In genomic region chr12:11496157-11496851, GRCh38 we compare ENCODE assay signal across 27 cellular contexts.
DNase-seq lines count a peak whose midpoint lies in the region; ATAC-seq, FAIRE-seq and TF ChIP-seq lines count a peak whose summit lies in the region.
"Had no signal": no experiment of that assay in that cellular context is flagged by ENCODE, and none has a peak within 500 bp of the region (broad histone marks: within the 10 kb centered on the region; RNA-seq: fewer than 3 reads in every experiment).

No MANE protein-coding gene starts in this region.

- no peaks in the 10 kb centered on the region for H3K36me3 ChIP-seq in GM23338 (ENCODE audit: insufficient read depth)
- H3K36me3 ChIP-seq in GM12878 (ENCODE audit: control insufficient read depth in 2 of 2, insufficient read depth in 2 of 2, low read length in 1 of 2) = no peaks in the 10 kb centered on the region
- no peaks in the 10 kb centered on the region for H3K36me3 ChIP-seq in mesendoderm (ENCODE audit: control insufficient read depth, insufficient read depth, low read length)
- H3K36me3 ChIP-seq: BLaER1 had no signal

- H2BK15ac ChIP-seq in H9 (ENCODE audit: low read depth, low read length) (no peak overlapping the region), mesendoderm (replicated peaks; ENCODE audit: low read depth) (no peak overlapping the region)

- H3K4me3 Mint-ChIP-seq in GM23338 (no peak overlapping the region), H9 (no peak overlapping the region)
- H3K4me3 Mint-ChIP-seq: CD4-positive, alpha-beta T cell; T-helper 1 cell treated with Interleukin-12 subunit alpha and Interleukin-12 subunit beta and Interleukin-4 antibody, amounts not matched to agents 30 μg/mL and 1 μg/mL, for 36 hours had no signal

- peak; percentile 49 for DNase-seq in GM23338 (ENCODE audit: low spot score)
- peak; percentile 40 for DNase-seq in H9
- no peak for DNase-seq in GM12878 (ENCODE audit: low read depth, low spot score)
- peak; percentile 37 for DNase-seq in mesendoderm
- no peak for DNase-seq in GM19240 (ENCODE audit: insufficient read length, low spot score)
- DNase-seq: ACHN; CD4-positive, alpha-beta T cell; COR-L47; DND-41; GOT3; NCI-H1105 treated with DMSO at 0.1 percent for 48 hours; NCI-H2029 treated with DMSO at 0.1 percent for 48 hours; NCI-H226; NCI-H510A treated with DMSO at 0.1 percent for 48 hours; NCI-H82; PC-9; RPMI8226; SHP77; T1000 had no signal

- H3K27ac ChIP-seq in GM23338 (ENCODE audit: low read depth) = no peak overlapping the region
- H3K27ac ChIP-seq in H9 (ENCODE audit: insufficient read length, low read depth, low read length) = no peak overlapping the region
- H3K27ac ChIP-seq in GM12878 (ENCODE audit: control insufficient read depth, insufficient read depth) = no peak overlapping the region
- H3K27ac ChIP-seq in mesendoderm (ENCODE audit: low read depth, low read length) = no peak overlapping the region
- H3K27ac ChIP-seq: BLaER1, HL-60, KMS-11, PC-9 had no signal

- no peaks in the 10 kb centered on the region for H3F3A ChIP-seq in GM23338 (replicated peaks; ENCODE audit: low read depth)

- H3K4me1 ChIP-seq in GM23338 (ENCODE audit: insufficient read depth) (no peaks in the 10 kb centered on the region; the same call in 1 of the 2 replicates), H9 (ENCODE audit: insufficient read depth, low read length) (no peaks in the 10 kb centered on the region), GM12878 (ENCODE audit: control insufficient read depth, insufficient read depth, low read length) (peaks cover 5% of the 10 kb centered on the region), mesendoderm (ENCODE audit: control insufficient read depth, low read depth, low read length) (no peaks in the 10 kb centered on the region)

- H3T11ph ChIP-seq in H9 (ENCODE audit: low read length) = no peak overlapping the region

- intact Hi-C loops in GM12878 (cut with micrococcal nuclease; ENCODE audit: unreplicated experiment) = no loop called here

- H3K27me3 ChIP-seq in GM23338 (ENCODE audit: insufficient read depth) = peaks cover 20% of the 10 kb centered on the region
- no peaks in the 10 kb centered on the region; the same call in 1 of the 2 replicates for H3K27me3 ChIP-seq in H9 (ENCODE audit: insufficient read depth, low read length)
- peaks cover 0 to 7% of the 10 kb centered on the region in 2 experiments for H3K27me3 ChIP-seq in GM12878 (replicated peaks in 1 of 2; ENCODE audit: control insufficient read depth in 2 of 2, insufficient read depth in 2 of 2, low read length in 1 of 2)
- no peaks in the 10 kb centered on the region for H3K27me3 ChIP-seq in mesendoderm (ENCODE audit: insufficient read depth, low read length, poor library complexity)
- H3K27me3 ChIP-seq: BLaER1 had no signal

- H3K4me1 Mint-ChIP-seq in GM23338 = peaks cover 6% of the 10 kb centered on the region
- peaks cover 8 to 10% of the 10 kb centered on the region in 2 experiments for H3K4me1 Mint-ChIP-seq in H9

- RAD21 ChIA-PET in GM12878 (lab: Charles Lee; ENCODE audit: unreplicated experiment) = interaction anchor here (1.3 to 1.5 kb wide), 2 partner anchors 8 to 50 kb away, joined by 3 to 4 read pairs; no protein-coding TSS in a partner anchor

- H3K4me2 ChIP-seq in GM23338 (no peak overlapping the region), H9 (ENCODE audit: insufficient read depth, insufficient read length, low read length) (no peak overlapping the region), GM12878 (ENCODE audit: control insufficient read depth, insufficient read depth) (no peak overlapping the region), mesendoderm (ENCODE audit: low read length) (no peak overlapping the region)
- H3K4me2 ChIP-seq: BLaER1, KMS-11, PC-9 had no signal

- H3K9me2 ChIP-seq in GM23338 (ENCODE audit: insufficient read depth) = no peaks in the 10 kb centered on the region

- H3K27me3 Mint-ChIP-seq in GM23338 (ENCODE audit: insufficient read depth, low read depth, poor library complexity) = peaks cover 16% of the 10 kb centered on the region
- H3K27me3 Mint-ChIP-seq in H9 (ENCODE audit: low read depth) = peaks cover 40% of the 10 kb centered on the region

- TF ChIP-seq RAD21 in GM12878 (IDR thresholded peaks at IDR 0.05; ENCODE audit: insufficient read depth, low read depth, low read length) = no peak

- SMC1A ChIA-PET in GM12878 (lab: Charles Lee; ENCODE audit: uncharacterized antibody, unreplicated experiment) = interaction anchor here (0.6 to 1.8 kb wide), 4 partner anchors 8 to 1273 kb away, joined by 3 to 10 read pairs (median 4); no protein-coding TSS in a partner anchor

- H2BK5ac ChIP-seq in H9 (ENCODE audit: insufficient read length, low read length) (no peak overlapping the region), mesendoderm (ENCODE audit: low read length) (no peak overlapping the region)

- H2AK5ac ChIP-seq in H9 (ENCODE audit: insufficient read length, low read length) (no peak overlapping the region), mesendoderm (ENCODE audit: low read length) (no peak overlapping the region)

- CTCF ChIA-PET in GM12878 (lab: Yijun Ruan, JAX) = interaction anchor here (0.6 to 2.4 kb wide), 3 partner anchors 9 to 12 kb away, joined by 3 to 13 read pairs (median 3); no protein-coding TSS in a partner anchor

- WGBS in H9 (ENCODE audit: extremely low coverage, insufficient read length, low lambda C conversion rate) = no CpG with 5 or more reads among the region's 3 CpGs
- 43% methylated on average over 3 of the region's 3 CpGs for WGBS in GM12878 (ENCODE audit: insufficient coverage, insufficient replicate concordance, low lambda C conversion rate, missing lambda C conversion rate)
- WGBS in mesendoderm (ENCODE audit: extremely low coverage, insufficient coverage, low lambda C conversion rate) = no CpG with 5 or more reads among the region's 3 CpGs

- POLR2A ChIA-PET in GM12878 (lab: Charles Lee) = no interaction called here

- H4K91ac ChIP-seq in H9 (ENCODE audit: insufficient read length, low read depth, low read length) = no peak overlapping the region

- no peak overlapping the region for H2BK12ac ChIP-seq in H9 (ENCODE audit: insufficient read length, low read depth, low read length)

- H4K20me1 ChIP-seq in GM23338 (replicated peaks; ENCODE audit: insufficient read depth) (no peaks in the 10 kb centered on the region), H9 (ENCODE audit: control insufficient read depth, insufficient read depth, insufficient read length) (no peaks in the 10 kb centered on the region), GM12878 (ENCODE audit: control insufficient read depth, insufficient read depth) (no peaks in the 10 kb centered on the region)

- no peak for TF ChIP-seq POLR2A in GM12878 (IDR thresholded peaks at IDR 0.05; ENCODE audit: low read depth, low read length)

- H4K8ac ChIP-seq in H9 (replicated peaks; ENCODE audit: insufficient read length, low read depth, low read length) = no peak overlapping the region
- no peak overlapping the region for H4K8ac ChIP-seq in mesendoderm (ENCODE audit: low read depth, low read length)

- H3K36me3 Mint-ChIP-seq in GM23338 (ENCODE audit: low read depth) (no peaks in the 10 kb centered on the region), H9 (ENCODE audit: insufficient read depth in 1 of 3, low read depth in 3 of 3) (no peaks in the 10 kb centered on the region)

- no TSS peak for BruUV-seq in GM12878 (replicated peaks; lab: Mats Ljungman, UMichigan)

- no peak overlapping the region for H4K5ac ChIP-seq in H9 (ENCODE audit: insufficient read length, low read depth, low read length)
- H4K5ac ChIP-seq in mesendoderm (ENCODE audit: low read length) = no peak overlapping the region

- H3K18ac ChIP-seq in H9 (ENCODE audit: insufficient read length, low read depth, low read length) (no peak overlapping the region), mesendoderm (ENCODE audit: low read length) (no peak overlapping the region)

- H3K79me2 ChIP-seq in GM23338 (replicated peaks; ENCODE audit: insufficient read depth) = no peaks in the 10 kb centered on the region
- no peaks in the 10 kb centered on the region for H3K79me2 ChIP-seq in H9 (ENCODE audit: insufficient read depth, low read length)
- no peaks in the 10 kb centered on the region for H3K79me2 ChIP-seq in GM12878 (ENCODE audit: control insufficient read depth, insufficient read depth, low read length)
- no peaks in the 10 kb centered on the region for H3K79me2 ChIP-seq in mesendoderm (ENCODE audit: control insufficient read depth, insufficient read depth, low read length)

- H3K4ac ChIP-seq in H9 (ENCODE audit: low read depth, low read length) = no peak overlapping the region
- H3K4ac ChIP-seq in mesendoderm (ENCODE audit: low read depth, low read length) = no peak overlapping the region

- ATAC-seq in GM23338 (no peak), GM12878 (no peak), GM19467 (IDR thresholded peaks at IDR 0.05; ENCODE audit: unreplicated experiment) (no peak), GM19035 (IDR thresholded peaks at IDR 0.05; ENCODE audit: unreplicated experiment) (no peak)
- ATAC-seq: HepG2 had no signal

- H3K9me3 Mint-ChIP-seq in GM23338 (no peaks in the 10 kb centered on the region), H9 (no peaks in the 10 kb centered on the region; a peak in 2 of 5 replicates)

- no peak for FAIRE-seq in GM12878 (lab: Jason Lieb, UNC)
- FAIRE-seq: GM12891, HepG2 had no signal

- H3K4me3 ChIP-seq in GM23338 (no peak overlapping the region), GM12878 (no peak overlapping the region), mesendoderm (ENCODE audit: low read length) (no peak overlapping the region)
- H3K4me3 ChIP-seq: BLaER1, PC-9 had no signal

- H2AFZ ChIP-seq in GM23338 (no peak overlapping the region), H9 (ENCODE audit: low read length) (no peak overlapping the region), GM12878 (ENCODE audit: control insufficient read depth, low read depth, low read length) (no peak overlapping the region)
- H2AFZ ChIP-seq: PC-9 had no signal

- no peak overlapping the region for H3K23ac ChIP-seq in H9 (ENCODE audit: insufficient read length, low read depth, low read length)
- H3K23ac ChIP-seq in mesendoderm (ENCODE audit: low read length) = no peak overlapping the region

- H3K9ac ChIP-seq in H9 (ENCODE audit: extremely low read depth, insufficient read length, low read length) (no peak overlapping the region), GM12878 (ENCODE audit: control insufficient read depth, insufficient read depth, low read length) (no peak overlapping the region), mesendoderm (ENCODE audit: low read length) (no peak overlapping the region)
- H3K9ac ChIP-seq: BLaER1, KMS-11 had no signal

- no peak overlapping the region for H3K14ac ChIP-seq in H9 (ENCODE audit: insufficient read depth, low read length)

- H3K9me3 ChIP-seq in H9 (ENCODE audit: control insufficient read depth, low read depth, low read length) = no peaks in the 10 kb centered on the region
- no peaks in the 10 kb centered on the region; the same call in 2 of the 3 replicates for H3K9me3 ChIP-seq in GM12878 (replicated peaks; ENCODE audit: control insufficient read depth, insufficient read depth, low read length)

- in situ Hi-C loops in GM12878 (cut with MboI) = no loop called here

- TF ChIP-seq EP300 in GM12878 (IDR thresholded peaks at IDR 0.05; ENCODE audit: borderline replicate concordance in 1 of 2, control insufficient read depth in 1 of 2, low read depth in 2 of 2, low read length in 2 of 2) = no peak

- H3K27ac Mint-ChIP-seq in GM23338 (no peak overlapping the region), H9 (no peak overlapping the region)
- H3K27ac Mint-ChIP-seq: CD4-positive, alpha-beta T cell; T-helper 1 cell treated with Interleukin-12 subunit alpha and Interleukin-12 subunit beta and Interleukin-4 antibody, amounts not matched to agents 30 μg/mL and 1 μg/mL, for 36 hours had no signal

- no peaks in the 10 kb centered on the region for H3K23me2 ChIP-seq in H9 (ENCODE audit: insufficient read length, low read depth, low read length, poor library complexity, severe bottlenecking)

- H3K56ac ChIP-seq in H9 (ENCODE audit: insufficient read length, low read depth, low read length) = no peak overlapping the region
- no peak overlapping the region for H3K56ac ChIP-seq in mesendoderm (ENCODE audit: low read length)

- TF ChIP-seq CTCF in GM23338 (conservative IDR thresholded peaks at IDR 0.05; ENCODE audit: low read depth in 2 of 2) = no peak
- TF ChIP-seq CTCF in H9 (conservative IDR thresholded peaks at IDR 0.05) = no peak
- no peak for TF ChIP-seq CTCF in GM12878 (IDR thresholded peaks at IDR 0.05 in 2 of 3, conservative IDR thresholded peaks at IDR 0.05 in 1 of 3; ENCODE audit: control insufficient read depth in 2 of 3, extremely low read depth in 1 of 3, insufficient read depth in 1 of 3, low read depth in 3 of 3, low read length in 3 of 3)

- H2BK120ac ChIP-seq in H9 (ENCODE audit: low read depth, low read length, poor library complexity, severe bottlenecking) (no peak overlapping the region), mesendoderm (ENCODE audit: low read depth, low read length) (no peak overlapping the region)

- no peaks in the 10 kb centered on the region for H3K79me1 ChIP-seq in H9 (ENCODE audit: insufficient read depth, low read depth, low read length, poor library complexity, severe bottlenecking)
- H3K79me1 ChIP-seq in mesendoderm (ENCODE audit: low read length) = no peaks in the 10 kb centered on the region

- H2BK20ac ChIP-seq in H9 (ENCODE audit: low read depth, low read length, poor library complexity, severe bottlenecking) = no peak overlapping the region

Comparison
In these comparisons a context has a peak if more than half of its experiments do, and no peak if none do; other contexts are left out.
1. DNase-seq: peak in GM23338 (single experiment), H9 (single experiment) and mesendoderm (single experiment); none in GM12878 (single experiment) and GM19240 (single experiment).